ENCODE assay signal across 8 cellular contexts in the genomic region with DNA sequence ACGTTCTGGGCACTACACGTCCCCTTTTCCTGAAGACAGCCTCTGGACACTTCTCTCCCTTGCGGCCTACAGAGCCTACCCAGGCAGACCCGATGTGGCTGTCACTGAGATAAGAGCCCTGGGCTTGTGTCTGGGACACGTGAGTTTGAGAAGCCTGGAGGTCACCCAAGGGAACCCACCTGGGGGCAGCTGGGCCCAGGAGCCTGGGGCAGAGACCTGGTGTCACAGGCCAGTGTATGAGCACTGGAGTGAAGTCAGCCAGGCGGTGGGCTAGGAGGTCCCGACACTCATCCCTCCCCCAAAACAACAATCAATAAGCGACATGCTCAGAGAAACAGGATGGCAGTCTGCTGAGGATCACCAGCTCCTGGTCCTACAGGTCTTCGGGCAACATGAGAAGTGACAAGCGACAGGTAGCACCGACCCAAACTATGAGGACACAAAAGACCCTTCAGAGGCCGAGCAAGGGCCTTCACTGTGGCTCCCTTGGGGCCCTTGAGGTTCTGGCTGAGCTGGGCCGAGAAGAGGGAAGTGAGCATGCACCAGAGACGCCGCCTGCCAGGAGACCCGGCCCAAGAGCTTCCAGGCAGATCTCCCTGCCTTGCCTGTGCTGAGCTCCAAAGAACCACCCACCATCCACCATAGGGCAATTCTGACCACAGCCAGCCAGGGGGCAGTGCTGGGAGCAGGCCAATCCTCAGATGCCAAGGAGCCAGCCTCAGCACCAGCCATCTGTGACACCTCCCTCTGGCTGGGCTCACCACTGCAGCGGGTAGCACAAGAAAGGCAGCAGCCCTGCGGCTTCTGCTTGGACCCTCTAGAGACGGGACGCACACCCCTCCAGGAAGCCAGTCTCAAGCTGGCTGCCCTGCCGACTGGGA. TPM values are rescaled to one million over a fixed set of nuclear protein-coding genes. Genes with fewer than 3 reads are reported as not detected.
DNase-seq lines count a peak whose midpoint lies in the region; TF ChIP-seq lines count a peak whose summit lies in the region.

No MANE protein-coding gene starts in this region.

- no peak overlapping the region for H3K9ac ChIP-seq in liver (ENCODE audit: low read depth in 1 of 2, low read length in 2 of 2)

- peak in 1 of 2 donors; percentile 43 for TF ChIP-seq RAD21 in liver (IDR thresholded peaks at IDR 0.05)

- peak; percentile 10 for TF ChIP-seq CTCF in liver (IDR thresholded peaks at IDR 0.05; ENCODE audit: low read depth, low read length, missing input control)

- peak; percentile 68 for DNase-seq in NCI-H82 (lab: John Stamatoyannopoulos, UW)
- DNase-seq in NCI-H82 treated with DMSO at 0.1 percent for 48 hours (lab: John Stamatoyannopoulos, UW; ENCODE audit: unreplicated experiment), result no peak
- peak in 41 of 76 experiments; percentile 0 to 45 (median 12) for DNase-seq in HUDEP-2 (lab: John Stamatoyannopoulos, UW; ENCODE audit: unreplicated experiment in 76 of 76)
- peak; percentile 17 to 35 for DNase-seq in activated CD4-positive, alpha-beta T cell treated with anti-CD3 and anti-CD28 coated beads, Interleukin-2, amount 50 U/mL, for 48 hours
- DNase-seq in NCI-H1436 (lab: John Stamatoyannopoulos, UW), result no peak
- no peak for DNase-seq in occipital lobe (lab: John Stamatoyannopoulos, UW)
- no peak for DNase-seq in AG20443 (ENCODE audit: low spot score)

- no peak overlapping the region for H3K4me3 ChIP-seq in liver (ENCODE audit: low read depth in 1 of 3, low read length in 3 of 3)

- no peaks in the 10 kb centered on the region for H3K27me3 ChIP-seq in liver (ENCODE audit: control insufficient read depth in 4 of 4, insufficient read depth in 4 of 4, low read length in 3 of 4)

- H3K4me1 ChIP-seq in liver (ENCODE audit: control insufficient read depth in 4 of 4, insufficient read depth in 4 of 4, low read length in 3 of 4), result no peaks in the 10 kb centered on the region

- no peaks in the 10 kb centered on the region for H3K36me3 ChIP-seq in liver (ENCODE audit: control insufficient read depth in 4 of 4, insufficient read depth in 3 of 4, low read depth in 1 of 4, low read length in 3 of 4)

- WGBS in liver, result 71% methylated on average over 21 of the region's 21 CpGs

- H3K27ac ChIP-seq in liver (ENCODE audit: low read depth in 1 of 2, low read length in 2 of 2), result no peak overlapping the region

- H3K9me3 ChIP-seq in liver (ENCODE audit: control insufficient read depth in 4 of 4, low read length in 3 of 4), result no peaks in the 10 kb centered on the region

TF ChIP-seq in liver, 16 proteins besides CTCF, POLR2A, EP300 and RAD21:
- no peak for TF ChIP-seq JUND (IDR thresholded peaks at IDR 0.05)
- TF ChIP-seq HNF4G (IDR thresholded peaks at IDR 0.05), result no peak
- TF ChIP-seq RXRA (IDR thresholded peaks at IDR 0.05), result no peak
- no peak for TF ChIP-seq SP1 (IDR thresholded peaks at IDR 0.05)
- TF ChIP-seq, protein P1, sequence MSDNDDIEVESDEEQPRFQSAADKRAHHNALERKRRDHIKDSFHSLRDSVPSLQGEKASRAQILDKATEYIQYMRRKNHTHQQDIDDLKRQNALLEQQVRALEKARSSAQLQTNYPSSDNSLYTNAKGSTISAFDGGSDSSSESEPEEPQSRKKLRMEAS (IDR thresholded peaks at IDR 0.05), result no peak
- TF ChIP-seq, protein P2, sequence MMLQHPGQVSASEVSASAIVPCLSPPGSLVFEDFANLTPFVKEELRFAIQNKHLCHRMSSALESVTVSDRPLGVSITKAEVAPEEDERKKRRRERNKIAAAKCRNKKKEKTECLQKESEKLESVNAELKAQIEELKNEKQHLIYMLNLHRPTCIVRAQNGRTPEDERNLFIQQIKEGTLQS (IDR thresholded peaks at IDR 0.05), result no peak
- TF ChIP-seq, protein P3, sequence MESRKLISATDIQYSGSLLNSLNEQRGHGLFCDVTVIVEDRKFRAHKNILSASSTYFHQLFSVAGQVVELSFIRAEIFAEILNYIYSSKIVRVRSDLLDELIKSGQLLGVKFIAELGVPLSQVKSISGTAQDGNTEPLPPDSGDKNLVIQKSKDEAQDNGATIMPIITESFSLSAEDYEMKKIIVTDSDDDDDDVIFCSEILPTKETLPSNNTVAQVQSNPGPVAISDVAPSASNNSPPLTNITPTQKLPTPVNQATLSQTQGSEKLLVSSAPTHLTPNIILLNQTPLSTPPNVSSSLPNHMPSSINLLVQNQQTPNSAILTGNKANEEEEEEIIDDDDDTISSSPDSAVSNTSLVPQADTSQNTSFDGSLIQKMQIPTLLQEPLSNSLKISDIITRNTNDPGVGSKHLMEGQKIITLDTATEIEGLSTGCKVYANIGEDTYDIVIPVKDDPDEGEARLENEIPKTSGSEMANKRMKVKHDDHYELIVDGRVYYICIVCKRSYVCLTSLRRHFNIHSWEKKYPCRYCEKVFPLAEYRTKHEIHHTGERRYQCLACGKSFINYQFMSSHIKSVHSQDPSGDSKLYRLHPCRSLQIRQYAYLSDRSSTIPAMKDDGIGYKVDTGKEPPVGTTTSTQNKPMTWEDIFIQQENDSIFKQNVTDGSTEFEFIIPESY (IDR thresholded peaks at IDR 0.05), result no peak
- TF ChIP-seq, protein P4, sequence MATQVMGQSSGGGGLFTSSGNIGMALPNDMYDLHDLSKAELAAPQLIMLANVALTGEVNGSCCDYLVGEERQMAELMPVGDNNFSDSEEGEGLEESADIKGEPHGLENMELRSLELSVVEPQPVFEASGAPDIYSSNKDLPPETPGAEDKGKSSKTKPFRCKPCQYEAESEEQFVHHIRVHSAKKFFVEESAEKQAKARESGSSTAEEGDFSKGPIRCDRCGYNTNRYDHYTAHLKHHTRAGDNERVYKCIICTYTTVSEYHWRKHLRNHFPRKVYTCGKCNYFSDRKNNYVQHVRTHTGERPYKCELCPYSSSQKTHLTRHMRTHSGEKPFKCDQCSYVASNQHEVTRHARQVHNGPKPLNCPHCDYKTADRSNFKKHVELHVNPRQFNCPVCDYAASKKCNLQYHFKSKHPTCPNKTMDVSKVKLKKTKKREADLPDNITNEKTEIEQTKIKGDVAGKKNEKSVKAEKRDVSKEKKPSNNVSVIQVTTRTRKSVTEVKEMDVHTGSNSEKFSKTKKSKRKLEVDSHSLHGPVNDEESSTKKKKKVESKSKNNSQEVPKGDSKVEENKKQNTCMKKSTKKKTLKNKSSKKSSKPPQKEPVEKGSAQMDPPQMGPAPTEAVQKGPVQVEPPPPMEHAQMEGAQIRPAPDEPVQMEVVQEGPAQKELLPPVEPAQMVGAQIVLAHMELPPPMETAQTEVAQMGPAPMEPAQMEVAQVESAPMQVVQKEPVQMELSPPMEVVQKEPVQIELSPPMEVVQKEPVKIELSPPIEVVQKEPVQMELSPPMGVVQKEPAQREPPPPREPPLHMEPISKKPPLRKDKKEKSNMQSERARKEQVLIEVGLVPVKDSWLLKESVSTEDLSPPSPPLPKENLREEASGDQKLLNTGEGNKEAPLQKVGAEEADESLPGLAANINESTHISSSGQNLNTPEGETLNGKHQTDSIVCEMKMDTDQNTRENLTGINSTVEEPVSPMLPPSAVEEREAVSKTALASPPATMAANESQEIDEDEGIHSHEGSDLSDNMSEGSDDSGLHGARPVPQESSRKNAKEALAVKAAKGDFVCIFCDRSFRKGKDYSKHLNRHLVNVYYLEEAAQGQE (IDR thresholded peaks at IDR 0.05), result no peak
- no peak for TF ChIP-seq YY1 (IDR thresholded peaks at IDR 0.05)
- no peak for TF ChIP-seq FOXA2 (IDR thresholded peaks at IDR 0.05)
- TF ChIP-seq GABPA (IDR thresholded peaks at IDR 0.05 in 1 of 2, conservative IDR thresholded peaks at IDR 0.05 in 1 of 2), result no peak
- TF ChIP-seq EGR1 (IDR thresholded peaks at IDR 0.05; ENCODE audit: low read depth in 2 of 2), result no peak
- no peak for TF ChIP-seq FOXA1 (IDR thresholded peaks at IDR 0.05)
- no peak for TF ChIP-seq TAF1 (conservative IDR thresholded peaks at IDR 0.05)
- TF ChIP-seq NR2F2 (IDR thresholded peaks at IDR 0.05), result no peak

RNA-seq across cellular contexts. Expression of a gene that starts 11.0 kb away (rescaled TPM):
- total RNA-seq in liver, result 100 to 1,000 TPM in 1 of 2 donors, 1 to 10 TPM in 1; 1.9 to 164 TPM
- polyA plus RNA-seq in liver, result under 1 TPM; 0.42 to 0.90 TPM
- 1.7 TPM for total RNA-seq in occipital lobe

RNA-seq across cellular contexts. Expression of a gene that starts 37.1 kb away (rescaled TPM):
- 1 to 10 TPM; 8.9 to 9.7 TPM for total RNA-seq in liver
- 10 to 100 TPM in 1 of 2 donors, 1 to 10 TPM in 1; 9.9 to 14.7 TPM for polyA plus RNA-seq in liver
- total RNA-seq in occipital lobe, result 17.3 TPM

RNA-seq across cellular contexts. Expression of a gene that starts 37.6 kb away (rescaled TPM):
- total RNA-seq in liver (under 1 TPM in 1 of 2 donors, not detected in 1; 0.17 TPM), occipital lobe (27.5 TPM)
- under 1 TPM in 1 of 2 donors, not detected in 1; 0.02 TPM for polyA plus RNA-seq in liver

RNA-seq across cellular contexts. Expression of a gene that starts 51.7 kb away (rescaled TPM):
- total RNA-seq in liver (10 to 100 TPM in 1 of 2 donors, under 1 TPM in 1; 0.84 to 44.4 TPM), occipital lobe (11.4 TPM)
- 1 to 10 TPM in 1 of 2 donors, under 1 TPM in 1; 0.25 to 1.9 TPM for polyA plus RNA-seq in liver

Comparison
In these comparisons a context has a peak if more than half of its experiments do, and no peak if none do; other contexts are left out.
1. DNase-seq: peak in NCI-H82 (single experiment), HUDEP-2 (41 of 76) and activated CD4-positive, alpha-beta T cell treated with anti-CD3 and anti-CD28 coated beads, Interleukin-2, amount 50 U/mL, for 48 hours (2 of 2); none in NCI-H82 treated with DMSO at 0.1 percent for 48 hours (single experiment), NCI-H1436 (single experiment), occipital lobe (single experiment) and AG20443 (single experiment).
2. RNA of a gene that starts 37.6 kb away (total RNA-seq): 27.5 TPM in occipital lobe (single experiment); 0.17 TPM in liver; every median in the first group is over 10 times any median in the second.